In genomic region chr11:57546869-57547518, GRCh38 we compare ENCODE assay signal across 1 cellular context.
TF ChIP-seq lines count a peak whose summit lies in the region.

No MANE protein-coding gene starts in this region.

TF ChIP-seq in GM12878, 131 proteins besides CTCF, POLR2A, EP300 and RAD21 (continued from another document):
- TF ChIP-seq, protein P1, sequence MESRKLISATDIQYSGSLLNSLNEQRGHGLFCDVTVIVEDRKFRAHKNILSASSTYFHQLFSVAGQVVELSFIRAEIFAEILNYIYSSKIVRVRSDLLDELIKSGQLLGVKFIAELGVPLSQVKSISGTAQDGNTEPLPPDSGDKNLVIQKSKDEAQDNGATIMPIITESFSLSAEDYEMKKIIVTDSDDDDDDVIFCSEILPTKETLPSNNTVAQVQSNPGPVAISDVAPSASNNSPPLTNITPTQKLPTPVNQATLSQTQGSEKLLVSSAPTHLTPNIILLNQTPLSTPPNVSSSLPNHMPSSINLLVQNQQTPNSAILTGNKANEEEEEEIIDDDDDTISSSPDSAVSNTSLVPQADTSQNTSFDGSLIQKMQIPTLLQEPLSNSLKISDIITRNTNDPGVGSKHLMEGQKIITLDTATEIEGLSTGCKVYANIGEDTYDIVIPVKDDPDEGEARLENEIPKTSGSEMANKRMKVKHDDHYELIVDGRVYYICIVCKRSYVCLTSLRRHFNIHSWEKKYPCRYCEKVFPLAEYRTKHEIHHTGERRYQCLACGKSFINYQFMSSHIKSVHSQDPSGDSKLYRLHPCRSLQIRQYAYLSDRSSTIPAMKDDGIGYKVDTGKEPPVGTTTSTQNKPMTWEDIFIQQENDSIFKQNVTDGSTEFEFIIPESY (IDR thresholded peaks at IDR 0.05), result no peak
- TF ChIP-seq KAT2A (conservative IDR thresholded peaks at IDR 0.05; ENCODE audit: control insufficient read depth, low read depth, low read length) (no peak), SMAD5 (IDR thresholded peaks at IDR 0.05; ENCODE audit: low read depth) (no peak), RCOR1 (conservative IDR thresholded peaks at IDR 0.05; ENCODE audit: low read depth, low read length) (no peak), BCL11A (IDR thresholded peaks at IDR 0.05; ENCODE audit: low read depth, low read length) (peak; percentile 52; the same call in 1 of the 2 replicates), USF1 (IDR thresholded peaks at IDR 0.05; ENCODE audit: borderline replicate concordance, extremely low read length, insufficient read depth, low read depth, low read length) (no peak), TARDBP (IDR thresholded peaks at IDR 0.05; ENCODE audit: borderline replicate concordance) (no peak), EED (IDR thresholded peaks at IDR 0.05; ENCODE audit: low read depth) (peak; percentile 70), RAD51 (IDR thresholded peaks at IDR 0.05) (no peak), STAT3 (IDR thresholded peaks at IDR 0.05; ENCODE audit: low read depth, low read length) (no peak), ATF7 (IDR thresholded peaks at IDR 0.05; ENCODE audit: low read depth) (no peak), NFIC (IDR thresholded peaks at IDR 0.05; ENCODE audit: low read depth, low read length) (no peak), NRF1 (conservative IDR thresholded peaks at IDR 0.05; ENCODE audit: low read depth, low read length) (no peak), MXI1 (IDR thresholded peaks at IDR 0.05; ENCODE audit: low read depth, low read length) (no peak), GABPA (IDR thresholded peaks at IDR 0.05; ENCODE audit: low read depth) (no peak), CBFB (IDR thresholded peaks at IDR 0.05; ENCODE audit: low read depth) (no peak), POLR2AphosphoS5 (IDR thresholded peaks at IDR 0.05; ENCODE audit: low read length) (no peak), YBX1 (IDR thresholded peaks at IDR 0.05) (no peak), NFYA (IDR thresholded peaks at IDR 0.05; ENCODE audit: borderline replicate concordance, low read depth, low read length) (no peak), BHLHE40 (IDR thresholded peaks at IDR 0.05; ENCODE audit: borderline replicate concordance in 1 of 2, low read depth in 2 of 2, low read length in 1 of 2) (peak in 1 of 2 experiments; percentile 52; a peak in 2 of 4 replicates), NFXL1 (IDR thresholded peaks at IDR 0.05; ENCODE audit: borderline replicate concordance) (no peak), NBN (IDR thresholded peaks at IDR 0.05) (no peak), RBBP5 (conservative IDR thresholded peaks at IDR 0.05) (no peak), CHD4 (IDR thresholded peaks at IDR 0.05) (no peak)
- TF ChIP-seq, protein P2, sequence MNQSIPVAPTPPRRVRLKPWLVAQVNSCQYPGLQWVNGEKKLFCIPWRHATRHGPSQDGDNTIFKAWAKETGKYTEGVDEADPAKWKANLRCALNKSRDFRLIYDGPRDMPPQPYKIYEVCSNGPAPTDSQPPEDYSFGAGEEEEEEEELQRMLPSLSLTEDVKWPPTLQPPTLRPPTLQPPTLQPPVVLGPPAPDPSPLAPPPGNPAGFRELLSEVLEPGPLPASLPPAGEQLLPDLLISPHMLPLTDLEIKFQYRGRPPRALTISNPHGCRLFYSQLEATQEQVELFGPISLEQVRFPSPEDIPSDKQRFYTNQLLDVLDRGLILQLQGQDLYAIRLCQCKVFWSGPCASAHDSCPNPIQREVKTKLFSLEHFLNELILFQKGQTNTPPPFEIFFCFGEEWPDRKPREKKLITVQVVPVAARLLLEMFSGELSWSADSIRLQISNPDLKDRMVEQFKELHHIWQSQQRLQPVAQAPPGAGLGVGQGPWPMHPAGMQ (IDR thresholded peaks at IDR 0.05; ENCODE audit: borderline replicate concordance), result no peak
- TF ChIP-seq, protein P3, sequence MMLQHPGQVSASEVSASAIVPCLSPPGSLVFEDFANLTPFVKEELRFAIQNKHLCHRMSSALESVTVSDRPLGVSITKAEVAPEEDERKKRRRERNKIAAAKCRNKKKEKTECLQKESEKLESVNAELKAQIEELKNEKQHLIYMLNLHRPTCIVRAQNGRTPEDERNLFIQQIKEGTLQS (IDR thresholded peaks at IDR 0.05; ENCODE audit: borderline replicate concordance, extremely low read depth, low read depth, low read length), result no peak
- TF ChIP-seq, protein P4, sequence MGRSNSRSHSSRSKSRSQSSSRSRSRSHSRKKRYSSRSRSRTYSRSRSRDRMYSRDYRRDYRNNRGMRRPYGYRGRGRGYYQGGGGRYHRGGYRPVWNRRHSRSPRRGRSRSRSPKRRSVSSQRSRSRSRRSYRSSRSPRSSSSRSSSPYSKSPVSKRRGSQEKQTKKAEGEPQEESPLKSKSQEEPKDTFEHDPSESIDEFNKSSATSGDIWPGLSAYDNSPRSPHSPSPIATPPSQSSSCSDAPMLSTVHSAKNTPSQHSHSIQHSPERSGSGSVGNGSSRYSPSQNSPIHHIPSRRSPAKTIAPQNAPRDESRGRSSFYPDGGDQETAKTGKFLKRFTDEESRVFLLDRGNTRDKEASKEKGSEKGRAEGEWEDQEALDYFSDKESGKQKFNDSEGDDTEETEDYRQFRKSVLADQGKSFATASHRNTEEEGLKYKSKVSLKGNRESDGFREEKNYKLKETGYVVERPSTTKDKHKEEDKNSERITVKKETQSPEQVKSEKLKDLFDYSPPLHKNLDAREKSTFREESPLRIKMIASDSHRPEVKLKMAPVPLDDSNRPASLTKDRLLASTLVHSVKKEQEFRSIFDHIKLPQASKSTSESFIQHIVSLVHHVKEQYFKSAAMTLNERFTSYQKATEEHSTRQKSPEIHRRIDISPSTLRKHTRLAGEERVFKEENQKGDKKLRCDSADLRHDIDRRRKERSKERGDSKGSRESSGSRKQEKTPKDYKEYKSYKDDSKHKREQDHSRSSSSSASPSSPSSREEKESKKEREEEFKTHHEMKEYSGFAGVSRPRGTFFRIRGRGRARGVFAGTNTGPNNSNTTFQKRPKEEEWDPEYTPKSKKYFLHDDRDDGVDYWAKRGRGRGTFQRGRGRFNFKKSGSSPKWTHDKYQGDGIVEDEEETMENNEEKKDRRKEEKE (IDR thresholded peaks at IDR 0.05), result no peak
